ENCODE assay signal across 1 cellular context in genomic region chr2:96760036-96760985, GRCh38.
TF ChIP-seq lines count a peak whose summit lies in the region.

Gene CNNM4, plus strand, starts transcription at chr2:96760902. Its CDS starts 98 bp downstream, at chr2:96761000.

TF ChIP-seq in K562, 482 proteins besides CTCF, POLR2A, EP300 and RAD21 (continued from another document and continues in another):
- TF ChIP-seq MGA (IDR thresholded peaks at IDR 0.05) = peak; percentile 82
- peak; percentile 43; the same call in 1 of the 2 replicates for TF ChIP-seq CREM (IDR thresholded peaks at IDR 0.05; ENCODE audit: low read depth)
- peak; percentile 60 for TF ChIP-seq SP1 (CRISPR knock-in tag; IDR thresholded peaks at IDR 0.05)
- peak; percentile 82 for TF ChIP-seq POLR2G (IDR thresholded peaks at IDR 0.05; ENCODE audit: low read depth, low read length)
- 0 out of 2 replicates have a peak, but pooled peaks have one; percentile 19 for TF ChIP-seq CTBP1 (IDR thresholded peaks at IDR 0.05; ENCODE audit: borderline replicate concordance)
- TF ChIP-seq SMAD4 (CRISPR knock-in tag; conservative IDR thresholded peaks at IDR 0.05) = no peak
- TF ChIP-seq SFPQ (IDR thresholded peaks at IDR 0.05; ENCODE audit: low read depth, low read length) = no peak
- peak; percentile 56 to 67; a peak in 3 of 4 replicates for TF ChIP-seq NRF1 (conservative IDR thresholded peaks at IDR 0.05 in 1 of 2, IDR thresholded peaks at IDR 0.05 in 1 of 2)
- TF ChIP-seq PHF8 (IDR thresholded peaks at IDR 0.05; ENCODE audit: borderline replicate concordance, low read length) = peak; percentile 37; the same call in 1 of the 2 replicates
- TF ChIP-seq SIX5 (IDR thresholded peaks at IDR 0.05; ENCODE audit: borderline replicate concordance in 1 of 2, insufficient read depth in 1 of 2, low read depth in 1 of 2, low read length in 2 of 2) = no peak
- peak; percentile 65 to 71 for TF ChIP-seq E2F6 (IDR thresholded peaks at IDR 0.05; ENCODE audit: borderline replicate concordance in 1 of 2, extremely low read depth in 1 of 2, insufficient read depth in 1 of 2, insufficient read length in 1 of 2, low read depth in 1 of 2, low read length in 1 of 2, poor library complexity in 1 of 2, severe bottlenecking in 1 of 2)
- peak; percentile 44; the same call in 1 of the 2 replicates for TF ChIP-seq ZNF511 (CRISPR knock-in tag; IDR thresholded peaks at IDR 0.05)
- TF ChIP-seq SIN3A (IDR thresholded peaks at IDR 0.05; ENCODE audit: borderline replicate concordance in 2 of 2, control insufficient read depth in 1 of 2, low read depth in 2 of 2, low read length in 2 of 2) = peak in 1 of 2 experiments; percentile 46; a peak in 1 of 4 replicates
- 0 out of 6 replicates have a peak, but pooled peaks of 1 of the 3 experiments have one; percentile 40 for TF ChIP-seq ZBTB11 (CRISPR knock-in tag; IDR thresholded peaks at IDR 0.05)
- no peak for TF ChIP-seq ZNF699 (CRISPR knock-in tag; IDR thresholded peaks at IDR 0.05; ENCODE audit: insufficient replicate concordance)
- TF ChIP-seq USF1 (CRISPR knock-in tag; IDR thresholded peaks at IDR 0.05) = peak; percentile 34; the same call in 1 of the 2 replicates
- peak; percentile 79; the same call in 1 of the 2 replicates for TF ChIP-seq HNRNPL (IDR thresholded peaks at IDR 0.05; ENCODE audit: low read depth, low read length)
- no peak for TF ChIP-seq ZBTB26 (CRISPR knock-in tag; IDR thresholded peaks at IDR 0.05)
- TF ChIP-seq SMC3 (conservative IDR thresholded peaks at IDR 0.05; ENCODE audit: insufficient read depth, low read depth, low read length) = 0 out of 2 replicates have a peak, but pooled peaks have one; percentile 10
- TF ChIP-seq ZNF644 (tag; IDR thresholded peaks at IDR 0.05; ENCODE audit: low read depth) = no peak
- TF ChIP-seq CXXC5 (CRISPR knock-in tag; IDR thresholded peaks at IDR 0.05) = peak; percentile 77; the same call in 1 of the 2 replicates
- TF ChIP-seq RFX1 (IDR thresholded peaks at IDR 0.05) = peak; percentile 78
- peak; percentile 20 for TF ChIP-seq HMGN3 (IDR thresholded peaks at IDR 0.05; ENCODE audit: borderline replicate concordance, extremely low read depth, insufficient read length, low read depth, low read length)
- peak; percentile 32; the same call in 1 of the 2 replicates for TF ChIP-seq JUND (IDR thresholded peaks at IDR 0.05; ENCODE audit: borderline replicate concordance, low read depth, low read length)
- no peak for TF ChIP-seq JUND (tag; IDR thresholded peaks at IDR 0.05; ENCODE audit: borderline replicate concordance, low read depth, low read length)
- no peak for TF ChIP-seq THAP7 (CRISPR knock-in tag; IDR thresholded peaks at IDR 0.05)
- TF ChIP-seq VEZF1 (CRISPR knock-in tag; IDR thresholded peaks at IDR 0.05) = peak; percentile 90
- TF ChIP-seq L3MBTL2 (IDR thresholded peaks at IDR 0.05) = peak; percentile 97
